In genomic region chr9:120734607-120735006, GRCh38 we compare ENCODE assay signal across 27 cellular contexts. TPM values are rescaled to one million over a fixed set of nuclear protein-coding genes. Genes with fewer than 3 reads are reported as not detected.
DNase-seq lines count a peak whose midpoint lies in the region; ATAC-seq and TF ChIP-seq lines count a peak whose summit lies in the region.
"Had no signal": no experiment of that assay in that cellular context is flagged by ENCODE, and none has a peak within 500 bp of the region (broad histone marks: within the 10 kb centered on the region; RNA-seq: fewer than 3 reads in every experiment).

No MANE protein-coding gene starts in this region.

- no peaks in the 10 kb centered on the region for H3K27me3 ChIP-seq in right lobe of liver
- no peaks in the 10 kb centered on the region for H3K27me3 ChIP-seq in upper lobe of left lung
- H3K27me3 ChIP-seq: adrenal gland, dorsolateral prefrontal cortex, foreskin keratinocyte, vagina had no signal

- no peak for ATAC-seq in right lobe of liver
- no peak for ATAC-seq in upper lobe of left lung (ENCODE audit: low FRiP score in 2 of 2)
- ATAC-seq in GM19023 (IDR thresholded peaks at IDR 0.05; ENCODE audit: unreplicated experiment): no peak
- ATAC-seq: foreskin keratinocyte; stimulated activated naive CD8-positive, alpha-beta T cell treated with anti-CD3 and anti-CD28 coated beads, Interleukin-15, amount 100 ng/mL, for 72 hours had no signal

- H3K9me3 ChIP-seq in right lobe of liver (no peaks in the 10 kb centered on the region), upper lobe of left lung (no peaks in the 10 kb centered on the region)
- H3K9me3 ChIP-seq: adrenal gland, vagina had no signal

- TF ChIP-seq POLR2A in right lobe of liver (IDR thresholded peaks at IDR 0.05) (no peak), upper lobe of left lung (IDR thresholded peaks at IDR 0.05) (no peak)

- TF ChIP-seq CTCF in RWPE1 (conservative IDR thresholded peaks at IDR 0.05; ENCODE audit: low read depth) (no peak), right lobe of liver (IDR thresholded peaks at IDR 0.05) (no peak), upper lobe of left lung (IDR thresholded peaks at IDR 0.05) (no peak)

- no peak for TF ChIP-seq EP300 in upper lobe of left lung (IDR thresholded peaks at IDR 0.05)

- POLR2A ChIA-PET in RWPE1 (lab: Yijun Ruan, JAX; ENCODE audit: low non-redundant PET): no interaction called here

- H3K27ac ChIP-seq in RWPE1: peak overlapping the region; percentile 37; the same call in 1 of the 2 replicates
- H3K27ac ChIP-seq in right lobe of liver: peak overlapping the region; percentile 71 to 93 (median 90)
- H3K27ac ChIP-seq in upper lobe of left lung: peak overlapping the region; percentile 73 to 92 (median 89)
- H3K27ac ChIP-seq: C4-2B, foreskin keratinocyte, KMS-11, vagina had no signal

- DNase-seq in SKM-1 treated with dmso at 0.1 percent for 144 hours (lab: John Stamatoyannopoulos, UW; ENCODE audit: unreplicated experiment): peak; percentile 66
- no peak for DNase-seq in SKM-1 (lab: John Stamatoyannopoulos, UW; ENCODE audit: unreplicated experiment)
- DNase-seq in RWPE1 (ENCODE audit: low spot score): no peak
- no peak for DNase-seq in right lobe of liver
- no peak for DNase-seq in upper lobe of left lung
- DNase-seq in NK-92 (lab: John Stamatoyannopoulos, UW; ENCODE audit: unreplicated experiment): no peak
- DNase-seq in putamen (ENCODE audit: low spot score): no peak
- DNase-seq: activated CD4-positive, alpha-beta T cell treated with anti-CD3 and anti-CD28 coated beads, Interleukin-2, amount 50 U/mL, for 1 hour; activated CD8-positive, alpha-beta memory T cell treated with anti-CD3 and anti-CD28 coated beads, Interleukin-2, amount 50 U/mL, for 4 hours; activated gamma-delta T cell; DMS79; dorsolateral prefrontal cortex; foreskin keratinocyte; hippocampal formation; islet precursor cell; NCI-H1417 treated with DMSO at 0.1 percent for 48 hours; NCI-H2171 treated with DMSO at 0.1 percent for 48 hours; NCI-H774; nephron progenitor cell; stimulated activated CD4-positive, alpha-beta T cell treated with anti-CD3 and anti-CD28 coated beads, Interleukin-2, amount 100 ng/mL, for 48 hours; stimulated activated naive CD8-positive, alpha-beta T cell treated with anti-CD3 and anti-CD28 coated beads, Interleukin-15, amount 100 ng/mL, for 72 hours; T-helper 1 cell had no signal

- intact Hi-C loops in right lobe of liver (cut with DNase I): no loop called here

- H3K36me3 ChIP-seq in right lobe of liver (no peaks in the 10 kb centered on the region), upper lobe of left lung (no peaks in the 10 kb centered on the region)
- H3K36me3 ChIP-seq: adrenal gland, vagina had no signal

- H3K4me3 ChIP-seq in right lobe of liver (no peak overlapping the region), upper lobe of left lung (no peak overlapping the region)
- H3K4me3 ChIP-seq: adrenal gland, dorsolateral prefrontal cortex, vagina had no signal

- H3K4me1 ChIP-seq in right lobe of liver (peaks cover 0 to 68% (median 24%) of the 10 kb centered on the region in 4 donors), upper lobe of left lung (peaks cover 35 to 60% (median 36%) of the 10 kb centered on the region in 4 donors)
- H3K4me1 ChIP-seq: adrenal gland, foreskin keratinocyte, vagina had no signal

- CTCF ChIA-PET in RWPE1 (lab: Yijun Ruan, JAX): interaction anchor here (1.1 kb wide), 1 partner anchor 12 kb away, joined by 3 read pairs; no protein-coding TSS in a partner anchor

RNA-seq across cellular contexts. Expression of gene MEGF9, which starts 20.3 kb away (rescaled TPM):
- total RNA-seq in right lobe of liver (10 to 100 TPM; 26.8 to 49.0 (median 38.2) TPM), upper lobe of left lung (100 to 1,000 TPM in 1 of 6 donors, 10 to 100 TPM in 5; 30.4 to 130 (median 71.0) TPM)

RNA-seq across cellular contexts. Expression of gene FBXW2, which starts 58.6 kb away (rescaled TPM):
- 10 to 100 TPM; 26.5 to 42.5 (median 35.6) TPM for total RNA-seq in right lobe of liver
- total RNA-seq in upper lobe of left lung: 100 to 1,000 TPM in 1 of 6 donors, 10 to 100 TPM in 5; 42.2 to 149 (median 79.7) TPM

Comparison
In these comparisons a context has a peak if more than half of its experiments do, and no peak if none do; other contexts are left out.
1. H3K27ac ChIP-seq: peak in every context shown above with its lines; median percentile 90 in right lobe of liver; 89 in upper lobe of left lung; 37 in RWPE1.